Comparison of ENCODE assay signal across 21 cellular contexts in genomic region chr13:111472083-111472482, GRCh38.
DNase-seq lines count a peak whose midpoint lies in the region; ATAC-seq and TF ChIP-seq lines count a peak whose summit lies in the region.
"Had no signal": no experiment of that assay in that cellular context is flagged by ENCODE, and none has a peak within 500 bp of the region (broad histone marks: within the 10 kb centered on the region; RNA-seq: fewer than 3 reads in every experiment).

No MANE protein-coding gene starts in this region.

- no peaks in the 10 kb centered on the region for H3K79me2 ChIP-seq in osteoblast (ENCODE audit: insufficient read depth, low read length)

- peak; percentile 66 for DNase-seq in cardiac septum (ENCODE audit: low spot score)
- DNase-seq in Right ventricle myocardium superior, result no peak
- DNase-seq in osteoblast (ENCODE audit: insufficient read length, low spot score, missing footprints), result peak; percentile 17
- no peak for DNase-seq in stimulated activated naive CD4-positive, alpha-beta T cell treated with Interleukin-2 at 50 U/mL for 16 hours (lab: John Stamatoyannopoulos, UW)
- DNase-seq in GM13977 (ENCODE audit: low spot score), result no peak
- DNase-seq: 8988T; C1 segment of cervical spinal cord; CD4-positive, CD25-positive, alpha-beta regulatory T cell; CD8-positive, alpha-beta memory T cell; COR-L47; DMS 273 treated with DMSO at 0.1 percent for 48 hours; DMS53; DND-41; EL; GM23248 had no signal

- H3K36me3 ChIP-seq in BLaER1 treated with 17β-estradiol and CSF1 and Interleukin-3, amounts not matched to agents 10 nM and 100 nM, result no peaks in the 10 kb centered on the region
- no peaks in the 10 kb centered on the region for H3K36me3 ChIP-seq in osteoblast (ENCODE audit: insufficient read depth, low read length)
- H3K36me3 ChIP-seq: HAP-1 had no signal

- ATAC-seq in Right ventricle myocardium superior (ENCODE audit: poor library complexity) (no peak), esophagus mucosa (no peak)
- peak; percentile 9 for ATAC-seq in stimulated activated memory B cell treated with anti-CD40 and anti-IgM and Interleukin-4, amounts not matched to agents 10 μg/mL and 1 μg/mL and 100 μg/mL, for 72 hours
- ATAC-seq: GM12878, HepG2 had no signal

- no peaks in the 10 kb centered on the region; a peak in 1 of 22 replicates for H4K20me1 ChIP-seq in BLaER1 treated with 17β-estradiol and CSF1 and Interleukin-3, amounts not matched to agents 10 nM and 100 nM
- no peaks in the 10 kb centered on the region for H4K20me1 ChIP-seq in osteoblast (ENCODE audit: insufficient read depth, low read length)

- no peak overlapping the region for H3K4me3 ChIP-seq in BLaER1 treated with 17β-estradiol and CSF1 and Interleukin-3, amounts not matched to agents 10 nM and 100 nM
- no peak overlapping the region for H3K4me3 ChIP-seq in osteoblast (ENCODE audit: insufficient read depth, low read length)
- H3K4me3 ChIP-seq: GM12878, GM23248, HAP-1 had no signal

- TF ChIP-seq CTCF in osteoblast (IDR thresholded peaks at IDR 0.05; ENCODE audit: extremely low read depth, low read depth, low read length) (no peak), GM13977 (IDR thresholded peaks at IDR 0.05; ENCODE audit: extremely low read depth, insufficient read depth, missing control alignments) (no peak)

- H3K4me2 ChIP-seq in BLaER1 treated with 17β-estradiol and CSF1 and Interleukin-3, amounts not matched to agents 10 nM and 100 nM, result peak overlapping the region in 8 of 11 experiments; percentile 39 to 89 (median 74); a peak in 13 of 22 replicates
- H3K4me2 ChIP-seq in osteoblast (ENCODE audit: insufficient read depth, low read length), result no peak overlapping the region

- H3K9me3 ChIP-seq in BLaER1 treated with 17β-estradiol and CSF1 and Interleukin-3, amounts not matched to agents 10 nM and 100 nM (replicated peaks in 1 of 11), result peaks cover 0 to 13% (median 0%) of the 10 kb centered on the region in 11 experiments; a peak in 2 of 22 replicates
- no peaks in the 10 kb centered on the region for H3K9me3 ChIP-seq in osteoblast (ENCODE audit: low read depth, low read length)
- H3K9me3 ChIP-seq: HAP-1 had no signal

- no peak overlapping the region for H3K9ac ChIP-seq in BLaER1 treated with 17β-estradiol and CSF1 and Interleukin-3, amounts not matched to agents 10 nM and 100 nM
- H3K9ac ChIP-seq: GM23248 had no signal

- H3K4me3 Mint-ChIP-seq in stimulated activated memory B cell treated with anti-CD40 and anti-IgM and Interleukin-4, amounts not matched to agents 10 μg/mL and 1 μg/mL and 100 μg/mL, for 72 hours, result no peak overlapping the region
- H3K4me3 Mint-ChIP-seq: CD4-positive, CD25-positive, alpha-beta regulatory T cell; CD8-positive, alpha-beta memory T cell had no signal

- H3K36me3 Mint-ChIP-seq in stimulated activated memory B cell treated with anti-CD40 and anti-IgM and Interleukin-4, amounts not matched to agents 10 μg/mL and 1 μg/mL and 100 μg/mL, for 72 hours, result no peaks in the 10 kb centered on the region
- H3K36me3 Mint-ChIP-seq: CD4-positive, CD25-positive, alpha-beta regulatory T cell; CD8-positive, alpha-beta memory T cell had no signal

- H3K4me1 Mint-ChIP-seq in stimulated activated memory B cell treated with anti-CD40 and anti-IgM and Interleukin-4, amounts not matched to agents 10 μg/mL and 1 μg/mL and 100 μg/mL, for 72 hours, result no peaks in the 10 kb centered on the region
- H3K4me1 Mint-ChIP-seq: CD4-positive, CD25-positive, alpha-beta regulatory T cell; CD8-positive, alpha-beta memory T cell had no signal

- in situ Hi-C loops in GM13977 (cut with MboI; ENCODE audit: low pct_unique_long_range_greater_than_20kb, low sequenced_read_pairs, unreplicated experiment), result loop anchor here (25.0 kb wide), 1 partner anchor 1140 kb away; no protein-coding TSS in a partner anchor

- no peak overlapping the region for H3K27ac Mint-ChIP-seq in stimulated activated memory B cell treated with anti-CD40 and anti-IgM and Interleukin-4, amounts not matched to agents 10 μg/mL and 1 μg/mL and 100 μg/mL, for 72 hours
- H3K27ac Mint-ChIP-seq: CD8-positive, alpha-beta memory T cell had no signal

- peaks cover 23% of the 10 kb centered on the region for H3K27me3 Mint-ChIP-seq in stimulated activated memory B cell treated with anti-CD40 and anti-IgM and Interleukin-4, amounts not matched to agents 10 μg/mL and 1 μg/mL and 100 μg/mL, for 72 hours

- intact Hi-C loops in cardiac septum (cut with DNase I) (loop anchor here (2.0 to 10.0 kb wide), 3 partner anchors 973 to 1403 kb away; no protein-coding TSS in a partner anchor), Right ventricle myocardium superior (cut with DNase I) (no loop called here)

- no peak overlapping the region for H3K27ac ChIP-seq in BLaER1 treated with 17β-estradiol and CSF1 and Interleukin-3, amounts not matched to agents 10 nM and 100 nM
- H3K27ac ChIP-seq in osteoblast (ENCODE audit: low read depth, low read length), result no peak overlapping the region
- H3K27ac ChIP-seq: GM23248 had no signal

- peaks cover 8 to 55% (median 41%) of the 10 kb centered on the region in 10 experiments for H3K4me1 ChIP-seq in BLaER1 treated with 17β-estradiol and CSF1 and Interleukin-3, amounts not matched to agents 10 nM and 100 nM
- H3K4me1 ChIP-seq in osteoblast (ENCODE audit: insufficient read depth, low read length), result no peaks in the 10 kb centered on the region
- H3K4me1 ChIP-seq: HAP-1 had no signal

- peaks cover 0 to 30% (median 0%) of the 10 kb centered on the region in 11 experiments; a peak in 6 of 22 replicates for H3K27me3 ChIP-seq in BLaER1 treated with 17β-estradiol and CSF1 and Interleukin-3, amounts not matched to agents 10 nM and 100 nM
- no peaks in the 10 kb centered on the region for H3K27me3 ChIP-seq in osteoblast (ENCODE audit: insufficient read depth, low read length)

- no peak overlapping the region for H2AFZ ChIP-seq in osteoblast (ENCODE audit: low read length)
- H2AFZ ChIP-seq: GM23248 had no signal

- H3K9me3 Mint-ChIP-seq in stimulated activated memory B cell treated with anti-CD40 and anti-IgM and Interleukin-4, amounts not matched to agents 10 μg/mL and 1 μg/mL and 100 μg/mL, for 72 hours, result peaks cover under 1% of the 10 kb centered on the region
- H3K9me3 Mint-ChIP-seq: CD8-positive, alpha-beta memory T cell had no signal

Comparison
In these comparisons a context has a peak if more than half of its experiments do, and no peak if none do; other contexts are left out.
1. DNase-seq: peak in cardiac septum (single experiment) and osteoblast (single experiment); none in Right ventricle myocardium superior (single experiment), stimulated activated naive CD4-positive, alpha-beta T cell treated with Interleukin-2 at 50 U/mL for 16 hours (single experiment) and GM13977 (single experiment).